Comparison of ENCODE assay signal across 32 cellular contexts in genomic region chr18:70197844-70198243, GRCh38.
"Had no signal": no experiment of that assay in that cellular context is flagged by ENCODE, and none has a peak within 500 bp of the region (broad histone marks: within the 10 kb centered on the region; RNA-seq: fewer than 3 reads in every experiment).

No MANE protein-coding gene starts in this region.

- H3K9me3 Mint-ChIP-seq: activated naive CD4-positive, alpha-beta T cell treated with anti-CD3 and anti-CD28 coated beads, Interleukin-2, amount 50 U/mL, for 24 hours; activated T-helper 2 cell treated with anti-CD3 and anti-CD28 coated beads, Interferon-gamma antibody, Interleukin-2, Interleukin-4, amounts not matched to agents 10 μg/mL and 5 μg/mL and 100 μg/mL, durations not matched to agents 14 hours and 24 hours and 36 hours; central memory CD8-positive, alpha-beta T cell; immature natural killer cell; nephron progenitor cell; type B pancreatic cell had no signal

- H3K4me3 Mint-ChIP-seq: activated naive CD4-positive, alpha-beta T cell treated with anti-CD3 and anti-CD28 coated beads, Interleukin-2, amount 50 U/mL, for 24 hours; central memory CD8-positive, alpha-beta T cell; immature natural killer cell; nephron progenitor cell; type B pancreatic cell had no signal

- H3K36me3 ChIP-seq: ovary, prostate gland, uterus had no signal

- H3K9me3 ChIP-seq: esophagus muscularis mucosa, heart left ventricle, lower lobe of right lung, mucosa of descending colon, ovary, prostate gland, sigmoid colon, thoracic aorta, uterus had no signal

- H3K4me3 ChIP-seq: esophagus muscularis mucosa, heart left ventricle, lower lobe of right lung, mucosa of descending colon, ovary, prostate gland, sigmoid colon, smooth muscle cell, thoracic aorta, uterus had no signal

- DNase-seq: activated CD4-positive, alpha-beta T cell treated with anti-CD3 and anti-CD28 coated beads, Interleukin-2, amount 50 U/mL, for 4 hours; activated T-cell treated with anti-CD3 and anti-CD28 coated beads for 4 hours; anterior cingulate cortex; dermis blood vessel endothelial cell; effector CD4-positive, alpha-beta T cell; foreskin keratinocyte; heart left ventricle; hypothalamus; immature natural killer cell; kidney; lower lobe of right lung; mucosa of descending colon; nephron progenitor cell; ovary; retina; sigmoid colon; stimulated activated CD4-positive, alpha-beta T cell treated with anti-CD3 and anti-CD28 coated beads, Interleukin-1b, Interleukin-23, amount 100 ng/mL, for 48 hours; stimulated activated CD4-positive, alpha-beta T cell treated with anti-CD3 and anti-CD28 coated beads, Interleukin-4, amount 100 ng/mL, for 4 hours; stimulated activated CD8-positive, alpha-beta memory T cell treated with anti-CD3 and anti-CD28 coated beads, Interleukin-4, amount 100 ng/mL, for 48 hours; stimulated activated naive CD4-positive, alpha-beta T cell; T-helper 2 cell; uterus had no signal

- H3K4me1 ChIP-seq: esophagus muscularis mucosa, foreskin keratinocyte, lower lobe of right lung, prostate gland, uterus had no signal

- H3K27ac Mint-ChIP-seq: activated naive CD4-positive, alpha-beta T cell treated with anti-CD3 and anti-CD28 coated beads, Interleukin-2, amount 50 U/mL, for 24 hours; activated T-helper 2 cell treated with anti-CD3 and anti-CD28 coated beads, Interferon-gamma antibody, Interleukin-2, Interleukin-4, amounts not matched to agents 10 μg/mL and 5 μg/mL and 100 μg/mL, durations not matched to agents 14 hours and 24 hours and 36 hours; immature natural killer cell; nephron progenitor cell; type B pancreatic cell had no signal

- H3K27me3 Mint-ChIP-seq: activated naive CD4-positive, alpha-beta T cell treated with anti-CD3 and anti-CD28 coated beads, Interleukin-2, amount 50 U/mL, for 24 hours; central memory CD8-positive, alpha-beta T cell; type B pancreatic cell had no signal

- H3K27me3 ChIP-seq: esophagus muscularis mucosa, foreskin keratinocyte, heart left ventricle, ovary, sigmoid colon, uterus had no signal

- H3K27ac ChIP-seq: esophagus muscularis mucosa, foreskin keratinocyte, heart left ventricle, lower lobe of right lung, ovary, prostate gland, thoracic aorta, uterus had no signal

- FAIRE-seq: bronchial epithelial cell, colon, kidney had no signal

- ATAC-seq: foreskin keratinocyte, heart left ventricle, lower lobe of right lung, mucosa of descending colon had no signal
